In the genomic region with DNA sequence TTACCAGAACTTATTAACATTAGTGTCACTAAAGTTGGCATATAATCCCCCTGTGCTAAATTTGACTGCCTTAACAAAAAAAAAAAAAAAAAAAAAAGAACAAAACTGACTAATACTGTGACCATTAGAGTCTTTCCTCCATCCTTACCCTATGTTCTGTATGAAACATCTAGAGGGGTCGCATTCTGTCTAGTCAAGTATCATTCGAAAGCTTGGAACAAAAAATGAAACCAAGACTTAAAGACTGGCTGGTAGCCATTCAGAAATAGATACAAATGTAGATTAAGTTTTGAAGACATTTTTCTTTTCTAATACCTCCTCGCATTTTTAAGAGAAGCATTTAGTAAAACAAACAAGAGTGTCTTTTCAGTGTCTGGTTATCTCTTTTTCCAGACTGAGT, we compare ENCODE assay signal across 9 cellular contexts.
A peak's percentile ranks its signal among the peaks of the same experiment; 100 is the strongest.
DNase-seq lines count a peak whose midpoint lies in the region; ATAC-seq lines count a peak whose summit lies in the region.
"Had no signal": no experiment of that assay in that cellular context is flagged by ENCODE, and none has a peak within 500 bp of the region (broad histone marks: within the 10 kb centered on the region; RNA-seq: fewer than 3 reads in every experiment).

No MANE protein-coding gene starts in this region.

- intact Hi-C loops in activated CD4-positive, alpha-beta memory T cell treated with anti-CD3 and anti-CD28 coated beads for 36 hours (cut with micrococcal nuclease) = loop anchor here (5.0 kb wide), 1 partner anchor 51 kb away; no protein-coding TSS in a partner anchor
- intact Hi-C loops in activated T-helper 1 cell treated with anti-CD3 and anti-CD28 coated beads, Interleukin-12 subunit alpha, Interleukin-12 subunit beta, Interleukin-2, Interleukin-4 antibody, amounts not matched to agents 30 ng/mL and 10 ng/mL and 1 ng/mL, durations not matched to agents 14 hours and 24 hours and 36 hours (cut with micrococcal nuclease) = loop anchor here (5.0 to 10.0 kb wide), 4 partner anchors 154 to 492 kb away; a partner anchor contains a TSS

- peak; percentile 41 for ATAC-seq in HG02973 (IDR thresholded peaks at IDR 0.05; ENCODE audit: unreplicated experiment)
- no peak for ATAC-seq in HG03025 (IDR thresholded peaks at IDR 0.05; ENCODE audit: low FRiP score, unreplicated experiment)

- peak overlapping the region; percentile 95 for H3K27ac Mint-ChIP-seq in activated CD4-positive, alpha-beta memory T cell treated with anti-CD3 and anti-CD28 coated beads, Interleukin-2, amount 10 ng/mL, durations not matched to agents 7 days and 5 days
- no peak overlapping the region for H3K27ac Mint-ChIP-seq in activated CD4-positive, alpha-beta memory T cell treated with anti-CD3 and anti-CD28 coated beads for 36 hours
- peak overlapping the region; percentile 86 for H3K27ac Mint-ChIP-seq in activated T-helper 1 cell treated with anti-CD3 and anti-CD28 coated beads, Interleukin-12 subunit alpha, Interleukin-12 subunit beta, Interleukin-2, Interleukin-4 antibody, amounts not matched to agents 30 ng/mL and 10 ng/mL and 1 ng/mL, durations not matched to agents 14 hours and 24 hours and 36 hours
- H3K27ac Mint-ChIP-seq in stimulated activated naive CD8-positive, alpha-beta T cell treated with anti-CD3 and anti-CD28 coated beads, Interleukin-15, Interleukin-2, amounts not matched to agents 100 ng/mL and 50 ng/mL, for 24 hours = no peak overlapping the region
- H3K27ac Mint-ChIP-seq: nephron had no signal

- CTCF ChIA-PET in activated CD4-positive, alpha-beta memory T cell treated with anti-CD3 and anti-CD28 coated beads, Interleukin-2, amount 10 ng/mL, durations not matched to agents 7 days and 5 days (lab: Charles Lee) = interaction anchor here (0.8 to 1.7 kb wide), 6 partner anchors 10 to 108 kb away, joined by 3 to 7 read pairs (median 3); a partner anchor contains a TSS
- CTCF ChIA-PET in activated CD4-positive, alpha-beta memory T cell treated with anti-CD3 and anti-CD28 coated beads for 36 hours (lab: Charles Lee) = interaction anchor here (0.6 to 1.3 kb wide), 2 partner anchors 13 to 109 kb away, joined by 3 to 4 read pairs; no protein-coding TSS in a partner anchor

- H3K36me3 Mint-ChIP-seq in activated CD4-positive, alpha-beta memory T cell treated with anti-CD3 and anti-CD28 coated beads, Interleukin-2, amount 10 ng/mL, durations not matched to agents 7 days and 5 days (ENCODE audit: low read depth) = peaks cover 7% of the 10 kb centered on the region
- no peaks in the 10 kb centered on the region for H3K36me3 Mint-ChIP-seq in activated CD4-positive, alpha-beta memory T cell treated with anti-CD3 and anti-CD28 coated beads for 36 hours
- peaks cover 8% of the 10 kb centered on the region for H3K36me3 Mint-ChIP-seq in activated T-helper 1 cell treated with anti-CD3 and anti-CD28 coated beads, Interleukin-12 subunit alpha, Interleukin-12 subunit beta, Interleukin-2, Interleukin-4 antibody, amounts not matched to agents 30 ng/mL and 10 ng/mL and 1 ng/mL, durations not matched to agents 14 hours and 24 hours and 36 hours (ENCODE audit: low read depth)
- no peaks in the 10 kb centered on the region for H3K36me3 Mint-ChIP-seq in stimulated activated naive CD8-positive, alpha-beta T cell treated with anti-CD3 and anti-CD28 coated beads, Interleukin-15, Interleukin-2, amounts not matched to agents 100 ng/mL and 50 ng/mL, for 24 hours (ENCODE audit: low read depth)

- in situ Hi-C loops in ACHN (cut with HindIII; ENCODE audit: low pct_ligation_motif_present, low pct_unique_long_range_greater_than_20kb, low sequenced_read_pairs) = no loop called here

- H3K4me3 Mint-ChIP-seq in activated CD4-positive, alpha-beta memory T cell treated with anti-CD3 and anti-CD28 coated beads, Interleukin-2, amount 10 ng/mL, durations not matched to agents 7 days and 5 days = peak overlapping the region; percentile 84
- H3K4me3 Mint-ChIP-seq in activated CD4-positive, alpha-beta memory T cell treated with anti-CD3 and anti-CD28 coated beads for 36 hours = no peak overlapping the region
- peak overlapping the region; percentile 51 for H3K4me3 Mint-ChIP-seq in activated T-helper 1 cell treated with anti-CD3 and anti-CD28 coated beads, Interleukin-12 subunit alpha, Interleukin-12 subunit beta, Interleukin-2, Interleukin-4 antibody, amounts not matched to agents 30 ng/mL and 10 ng/mL and 1 ng/mL, durations not matched to agents 14 hours and 24 hours and 36 hours
- peak overlapping the region; percentile 33 for H3K4me3 Mint-ChIP-seq in stimulated activated naive CD8-positive, alpha-beta T cell treated with anti-CD3 and anti-CD28 coated beads, Interleukin-15, Interleukin-2, amounts not matched to agents 100 ng/mL and 50 ng/mL, for 24 hours
- H3K4me3 Mint-ChIP-seq: nephron had no signal

- no peak for DNase-seq in activated CD4-positive, alpha-beta memory T cell treated with anti-CD3 and anti-CD28 coated beads, Interleukin-2, amount 10 ng/mL, durations not matched to agents 7 days and 5 days
- DNase-seq in activated CD4-positive, alpha-beta memory T cell treated with anti-CD3 and anti-CD28 coated beads for 36 hours = no peak
- no peak for DNase-seq in activated T-helper 1 cell treated with anti-CD3 and anti-CD28 coated beads, Interleukin-12 subunit alpha, Interleukin-12 subunit beta, Interleukin-2, Interleukin-4 antibody, amounts not matched to agents 30 ng/mL and 10 ng/mL and 1 ng/mL, durations not matched to agents 14 hours and 24 hours and 36 hours (ENCODE audit: low spot score)
- DNase-seq in ACHN = no peak
- DNase-seq in NCI-H187 (lab: John Stamatoyannopoulos, UW) = no peak

- POLR2A ChIA-PET in activated CD4-positive, alpha-beta memory T cell treated with anti-CD3 and anti-CD28 coated beads, Interleukin-2, amount 10 ng/mL, durations not matched to agents 7 days and 5 days (lab: Charles Lee) = interaction anchor here (0.7 to 5.0 kb wide), 8 partner anchors 10 to 154 kb away, joined by 3 to 34 read pairs (median 4); a partner anchor contains a TSS
- POLR2A ChIA-PET in activated CD4-positive, alpha-beta memory T cell treated with anti-CD3 and anti-CD28 coated beads for 36 hours (lab: Charles Lee) = interaction anchor here (0.5 to 1.8 kb wide), 4 partner anchors 49 to 123 kb away, joined by 3 to 10 read pairs (median 5); a partner anchor contains a TSS

- H3K9me3 Mint-ChIP-seq in activated CD4-positive, alpha-beta memory T cell treated with anti-CD3 and anti-CD28 coated beads, Interleukin-2, amount 10 ng/mL, durations not matched to agents 7 days and 5 days = no peaks in the 10 kb centered on the region
- no peaks in the 10 kb centered on the region for H3K9me3 Mint-ChIP-seq in activated CD4-positive, alpha-beta memory T cell treated with anti-CD3 and anti-CD28 coated beads for 36 hours
- no peaks in the 10 kb centered on the region for H3K9me3 Mint-ChIP-seq in activated T-helper 1 cell treated with anti-CD3 and anti-CD28 coated beads, Interleukin-12 subunit alpha, Interleukin-12 subunit beta, Interleukin-2, Interleukin-4 antibody, amounts not matched to agents 30 ng/mL and 10 ng/mL and 1 ng/mL, durations not matched to agents 14 hours and 24 hours and 36 hours
- H3K9me3 Mint-ChIP-seq in stimulated activated naive CD8-positive, alpha-beta T cell treated with anti-CD3 and anti-CD28 coated beads, Interleukin-15, Interleukin-2, amounts not matched to agents 100 ng/mL and 50 ng/mL, for 24 hours = no peaks in the 10 kb centered on the region
- H3K9me3 Mint-ChIP-seq: nephron had no signal

- peaks cover 52% of the 10 kb centered on the region for H3K4me1 Mint-ChIP-seq in activated CD4-positive, alpha-beta memory T cell treated with anti-CD3 and anti-CD28 coated beads, Interleukin-2, amount 10 ng/mL, durations not matched to agents 7 days and 5 days
- peaks cover 40% of the 10 kb centered on the region for H3K4me1 Mint-ChIP-seq in activated CD4-positive, alpha-beta memory T cell treated with anti-CD3 and anti-CD28 coated beads for 36 hours (ENCODE audit: low read depth)
- peaks cover 51% of the 10 kb centered on the region for H3K4me1 Mint-ChIP-seq in activated T-helper 1 cell treated with anti-CD3 and anti-CD28 coated beads, Interleukin-12 subunit alpha, Interleukin-12 subunit beta, Interleukin-2, Interleukin-4 antibody, amounts not matched to agents 30 ng/mL and 10 ng/mL and 1 ng/mL, durations not matched to agents 14 hours and 24 hours and 36 hours (ENCODE audit: low read depth)
- H3K4me1 Mint-ChIP-seq in stimulated activated naive CD8-positive, alpha-beta T cell treated with anti-CD3 and anti-CD28 coated beads, Interleukin-15, Interleukin-2, amounts not matched to agents 100 ng/mL and 50 ng/mL, for 24 hours (ENCODE audit: low read depth) = peaks cover 46% of the 10 kb centered on the region

- H3K27me3 Mint-ChIP-seq in activated CD4-positive, alpha-beta memory T cell treated with anti-CD3 and anti-CD28 coated beads, Interleukin-2, amount 10 ng/mL, durations not matched to agents 7 days and 5 days = no peaks in the 10 kb centered on the region
- H3K27me3 Mint-ChIP-seq in activated CD4-positive, alpha-beta memory T cell treated with anti-CD3 and anti-CD28 coated beads for 36 hours = no peaks in the 10 kb centered on the region
- no peaks in the 10 kb centered on the region for H3K27me3 Mint-ChIP-seq in activated T-helper 1 cell treated with anti-CD3 and anti-CD28 coated beads, Interleukin-12 subunit alpha, Interleukin-12 subunit beta, Interleukin-2, Interleukin-4 antibody, amounts not matched to agents 30 ng/mL and 10 ng/mL and 1 ng/mL, durations not matched to agents 14 hours and 24 hours and 36 hours (ENCODE audit: insufficient read depth)
- no peaks in the 10 kb centered on the region for H3K27me3 Mint-ChIP-seq in stimulated activated naive CD8-positive, alpha-beta T cell treated with anti-CD3 and anti-CD28 coated beads, Interleukin-15, Interleukin-2, amounts not matched to agents 100 ng/mL and 50 ng/mL, for 24 hours

Comparison
In these comparisons a context has a peak if more than half of its experiments do, and no peak if none do; other contexts are left out.
1. H3K27ac Mint-ChIP-seq: peak in activated CD4-positive, alpha-beta memory T cell treated with anti-CD3 and anti-CD28 coated beads, Interleukin-2, amount 10 ng/mL, durations not matched to agents 7 days and 5 days (single experiment) and activated T-helper 1 cell treated with anti-CD3 and anti-CD28 coated beads, Interleukin-12 subunit alpha, Interleukin-12 subunit beta, Interleukin-2, Interleukin-4 antibody, amounts not matched to agents 30 ng/mL and 10 ng/mL and 1 ng/mL, durations not matched to agents 14 hours and 24 hours and 36 hours (single experiment); none in activated CD4-positive, alpha-beta memory T cell treated with anti-CD3 and anti-CD28 coated beads for 36 hours (single experiment) and stimulated activated naive CD8-positive, alpha-beta T cell treated with anti-CD3 and anti-CD28 coated beads, Interleukin-15, Interleukin-2, amounts not matched to agents 100 ng/mL and 50 ng/mL, for 24 hours (single experiment).